In the genomic region with DNA sequence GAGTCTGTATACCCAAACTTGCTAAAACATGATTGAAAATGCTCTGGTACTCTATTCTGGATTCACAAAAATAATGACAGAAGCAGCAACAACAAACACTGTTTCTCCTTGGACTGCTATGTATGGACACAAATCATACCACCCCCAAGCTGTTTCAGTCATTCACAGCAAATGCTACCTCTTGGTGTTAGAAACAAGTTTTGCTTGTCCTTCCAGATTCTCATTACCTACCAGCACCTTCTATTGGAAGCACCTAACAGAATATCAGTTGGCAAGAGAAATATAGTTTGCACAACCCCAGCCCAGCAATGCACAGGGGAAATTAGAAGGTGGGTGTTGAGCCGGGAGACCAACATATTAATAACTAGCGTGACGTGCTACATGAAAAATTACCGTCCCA, we compare ENCODE assay signal across 9 cellular contexts.
"Had no signal": no experiment of that assay in that cellular context is flagged by ENCODE, and none has a peak within 500 bp of the region (broad histone marks: within the 10 kb centered on the region; RNA-seq: fewer than 3 reads in every experiment).

No MANE protein-coding gene starts in this region.

- H3K9me3 ChIP-seq: HAP-1 had no signal

- DNase-seq: GM23248, GOT3, H7, H9, HCEC 1CT, HFFc6 had no signal

- H3K4me1 ChIP-seq: HAP-1 had no signal

- H3K9ac ChIP-seq: GM23248 had no signal

- H3K27ac ChIP-seq: GM23248 had no signal

- H3K36me3 ChIP-seq: HAP-1 had no signal

- H3K4me2 ChIP-seq: GM23338 had no signal

- H2AFZ ChIP-seq: GM23248, GM23338 had no signal

- ATAC-seq: GM23338, HCT116 had no signal

- H3K4me3 ChIP-seq: GM23248, GM23338, HAP-1 had no signal
